ENCODE assay signal across 19 cellular contexts in genomic region chrX:44767308-44767707, GRCh38.
DNase-seq lines count a peak whose midpoint lies in the region; ATAC-seq, FAIRE-seq and TF ChIP-seq lines count a peak whose summit lies in the region.
"Had no signal": no experiment of that assay in that cellular context is flagged by ENCODE, and none has a peak within 500 bp of the region (broad histone marks: within the 10 kb centered on the region; RNA-seq: fewer than 3 reads in every experiment).

No MANE protein-coding gene starts in this region.

- no peaks in the 10 kb centered on the region for H3K4me1 ChIP-seq in GM12878 (ENCODE audit: control insufficient read depth, insufficient read depth, low read length)
- H3K4me1 ChIP-seq: BE2C had no signal

- intact Hi-C loops in GM12878 (cut with micrococcal nuclease; ENCODE audit: unreplicated experiment), result no loop called here

- H4K20me1 ChIP-seq in GM12878 (ENCODE audit: control insufficient read depth, insufficient read depth), result no peaks in the 10 kb centered on the region

- no peak for TF ChIP-seq RAD21 in GM12878 (IDR thresholded peaks at IDR 0.05; ENCODE audit: insufficient read depth, low read depth, low read length)

- no peak overlapping the region for H3K4me2 ChIP-seq in GM12878 (ENCODE audit: control insufficient read depth, insufficient read depth)

- RAD21 ChIA-PET in GM12878 (lab: Charles Lee; ENCODE audit: unreplicated experiment), result no interaction called here

- no peak for FAIRE-seq in GM12878 (lab: Jason Lieb, UNC)
- FAIRE-seq: G401.6, GM19239 had no signal

- in situ Hi-C loops in GM12878 (cut with MboI), result no loop called here

- H3K9me3 ChIP-seq in GM12878 (replicated peaks; ENCODE audit: control insufficient read depth, insufficient read depth, low read length), result no peaks in the 10 kb centered on the region; the same call in 2 of the 3 replicates
- H3K9me3 ChIP-seq: BE2C, HAP-1 had no signal

- no peak for ATAC-seq in GM12878
- no peak for ATAC-seq in HG03469 (IDR thresholded peaks at IDR 0.05; ENCODE audit: unreplicated experiment)

- CTCF ChIA-PET in GM12878 (lab: Yijun Ruan, JAX), result no interaction called here

- H3K4me3 ChIP-seq in GM12878, result no peak overlapping the region
- H3K4me3 ChIP-seq: GM23248, HAP-1 had no signal

- SMC1A ChIA-PET in GM12878 (lab: Charles Lee; ENCODE audit: uncharacterized antibody, unreplicated experiment), result no interaction called here

- 35% methylated on average over 5 of the region's 5 CpGs for WGBS in GM12878 (ENCODE audit: insufficient coverage, insufficient replicate concordance, low lambda C conversion rate, missing lambda C conversion rate)

- H3K79me2 ChIP-seq in GM12878 (ENCODE audit: control insufficient read depth, insufficient read depth, low read length), result no peaks in the 10 kb centered on the region

- no peak for TF ChIP-seq EP300 in GM12878 (IDR thresholded peaks at IDR 0.05; ENCODE audit: borderline replicate concordance in 1 of 2, control insufficient read depth in 1 of 2, low read depth in 2 of 2, low read length in 2 of 2)

- H3K27me3 ChIP-seq in GM12878 (replicated peaks in 1 of 2; ENCODE audit: control insufficient read depth in 2 of 2, insufficient read depth in 2 of 2, low read length in 1 of 2), result no peaks in the 10 kb centered on the region
- H3K27me3 ChIP-seq: BE2C had no signal

- no peaks in the 10 kb centered on the region for H3K36me3 ChIP-seq in GM12878 (ENCODE audit: control insufficient read depth in 2 of 2, insufficient read depth in 2 of 2, low read length in 1 of 2)
- H3K36me3 ChIP-seq: BE2C, HAP-1 had no signal

- DNase-seq in NOMO-1 treated with DMSO at 0.1 percent for 48 hours (lab: John Stamatoyannopoulos, UW; ENCODE audit: unreplicated experiment) (peak; percentile 33), NOMO-1 treated with dmso at 0.1 percent for 144 hours (lab: John Stamatoyannopoulos, UW; ENCODE audit: unreplicated experiment) (no peak), MV-4-11 (lab: John Stamatoyannopoulos, UW) (peak; percentile 47), GM12878 (ENCODE audit: low read depth, low spot score) (no peak), NCI-H2196 (lab: John Stamatoyannopoulos, UW; ENCODE audit: unreplicated experiment) (no peak)
- DNase-seq: BE2C; C1 segment of cervical spinal cord; CD4-positive, CD25-positive, alpha-beta regulatory T cell; CD8-positive, alpha-beta memory T cell; COR-L47; DMS 273 treated with DMSO at 0.1 percent for 48 hours; DMS53; DND-41; GM23248 had no signal

- H3K9ac ChIP-seq in GM12878 (ENCODE audit: control insufficient read depth, insufficient read depth, low read length), result no peak overlapping the region
- H3K9ac ChIP-seq: GM23248 had no signal

- H3K27ac ChIP-seq in GM12878 (ENCODE audit: control insufficient read depth, insufficient read depth), result no peak overlapping the region
- H3K27ac ChIP-seq: GM23248, HL-60 had no signal

- TF ChIP-seq CTCF in GM12878 (IDR thresholded peaks at IDR 0.05 in 2 of 3, conservative IDR thresholded peaks at IDR 0.05 in 1 of 3; ENCODE audit: control insufficient read depth in 2 of 3, extremely low read depth in 1 of 3, insufficient read depth in 1 of 3, low read depth in 3 of 3, low read length in 3 of 3), result no peak

- no TSS peak for BruUV-seq in GM12878 (replicated peaks; lab: Mats Ljungman, UMichigan)

- no peak for TF ChIP-seq POLR2A in GM12878 (IDR thresholded peaks at IDR 0.05; ENCODE audit: low read depth, low read length)

- POLR2A ChIA-PET in GM12878 (lab: Charles Lee), result interaction anchor here (0.6 kb wide), 1 partner anchor 854 kb away, joined by 3 read pairs; no protein-coding TSS in a partner anchor

- no peak overlapping the region for H2AFZ ChIP-seq in GM12878 (ENCODE audit: control insufficient read depth, low read depth, low read length)
- H2AFZ ChIP-seq: GM23248 had no signal

TF ChIP-seq in GM12878, 131 proteins besides CTCF, POLR2A, EP300 and RAD21:
- TF ChIP-seq NR2F1 (conservative IDR thresholded peaks at IDR 0.05) (no peak), PAX8 (IDR thresholded peaks at IDR 0.05) (no peak), MTA2 (IDR thresholded peaks at IDR 0.05; ENCODE audit: low read depth) (peak; percentile 69), CREB1 (IDR thresholded peaks at IDR 0.05; ENCODE audit: low read depth) (no peak), SREBF2 (IDR thresholded peaks at IDR 0.05; ENCODE audit: low read length) (no peak), SIX5 (IDR thresholded peaks at IDR 0.05; ENCODE audit: low read depth, low read length, severe bottlenecking) (no peak), SPI1 (IDR thresholded peaks at IDR 0.05; ENCODE audit: borderline replicate concordance, insufficient read depth, low read depth, low read length) (peak; percentile 78; the same call in 1 of the 2 replicates)

Comparison
In these comparisons a context has a peak if more than half of its experiments do, and no peak if none do; other contexts are left out.
1. DNase-seq: peak in NOMO-1 treated with DMSO at 0.1 percent for 48 hours (single experiment) and MV-4-11 (single experiment); none in NOMO-1 treated with dmso at 0.1 percent for 144 hours (single experiment), GM12878 (single experiment) and NCI-H2196 (single experiment).